ENCODE assay signal across 1 cellular context in the genomic region with DNA sequence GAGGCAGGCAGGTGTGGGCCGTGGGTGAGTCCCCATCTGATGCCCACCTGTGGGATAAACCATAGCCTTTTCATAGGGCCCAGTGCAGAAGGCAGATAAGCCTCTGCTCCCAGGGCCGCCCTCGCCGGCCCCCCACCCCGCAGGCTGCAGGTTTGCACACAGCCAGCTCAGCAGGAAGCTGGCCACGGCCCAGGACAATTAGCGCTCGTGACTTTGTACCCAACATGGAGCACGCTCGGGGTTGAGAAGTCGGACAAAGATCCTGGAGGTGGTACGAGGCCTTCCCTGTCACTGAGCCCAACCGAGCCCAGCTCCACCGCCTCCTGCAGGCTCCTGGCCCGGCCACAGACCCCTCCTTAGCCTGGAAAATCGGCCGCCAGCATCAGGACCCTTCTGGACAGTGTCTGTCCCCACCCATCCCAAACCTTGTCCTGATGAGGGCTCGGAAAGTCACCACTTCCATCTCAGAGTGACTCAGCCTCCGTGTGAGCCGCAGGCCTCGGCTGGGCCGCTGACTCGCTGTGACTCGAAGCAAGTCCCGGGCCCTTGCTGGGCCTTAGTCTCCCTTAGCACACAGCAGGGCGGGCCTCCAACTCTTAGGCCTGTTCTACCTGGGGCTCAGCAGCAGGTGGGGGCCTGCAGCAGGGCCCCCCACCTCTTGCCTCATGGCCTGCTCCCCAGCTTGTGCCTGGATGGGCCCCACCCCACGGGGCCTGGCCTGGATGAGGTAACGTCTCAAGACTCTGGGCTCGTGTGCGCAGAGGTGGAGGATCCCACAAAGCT.
TF ChIP-seq lines count a peak whose summit lies in the region.

No MANE protein-coding gene starts in this region.

TF ChIP-seq in IMR-90, 13 proteins besides CTCF, POLR2A, EP300 and RAD21 (continued from another document):
- TF ChIP-seq MXI1 (IDR thresholded peaks at IDR 0.05; ENCODE audit: borderline replicate concordance, low read depth, low read length): no peak
- no peak; the same call in 1 of the 2 replicates for TF ChIP-seq BHLHE40 (IDR thresholded peaks at IDR 0.05; ENCODE audit: low read depth, low read length)
- TF ChIP-seq, protein P1, sequence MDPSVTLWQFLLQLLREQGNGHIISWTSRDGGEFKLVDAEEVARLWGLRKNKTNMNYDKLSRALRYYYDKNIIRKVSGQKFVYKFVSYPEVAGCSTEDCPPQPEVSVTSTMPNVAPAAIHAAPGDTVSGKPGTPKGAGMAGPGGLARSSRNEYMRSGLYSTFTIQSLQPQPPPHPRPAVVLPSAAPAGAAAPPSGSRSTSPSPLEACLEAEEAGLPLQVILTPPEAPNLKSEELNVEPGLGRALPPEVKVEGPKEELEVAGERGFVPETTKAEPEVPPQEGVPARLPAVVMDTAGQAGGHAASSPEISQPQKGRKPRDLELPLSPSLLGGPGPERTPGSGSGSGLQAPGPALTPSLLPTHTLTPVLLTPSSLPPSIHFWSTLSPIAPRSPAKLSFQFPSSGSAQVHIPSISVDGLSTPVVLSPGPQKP (IDR thresholded peaks at IDR 0.05; ENCODE audit: borderline replicate concordance, low read depth, low read length): no peak
